ENCODE assay signal across 1 cellular context in genomic region chr6:6613103-6613718, GRCh38.
TF ChIP-seq lines count a peak whose summit lies in the region.

No MANE protein-coding gene starts in this region.

TF ChIP-seq in K562, 482 proteins besides CTCF, POLR2A, EP300 and RAD21:
- TF ChIP-seq TGIF2 (CRISPR knock-in tag; IDR thresholded peaks at IDR 0.05) (0 out of 2 replicates have a peak, but pooled peaks have one; percentile 34), ZNF76 (CRISPR knock-in tag; IDR thresholded peaks at IDR 0.05; ENCODE audit: borderline replicate concordance) (peak; percentile 61; the same call in 1 of the 2 replicates), RREB1 (CRISPR knock-in tag; IDR thresholded peaks at IDR 0.05) (peak; percentile 57; the same call in 1 of the 2 replicates)
